Comparison of ENCODE assay signal across 16 cellular contexts in genomic region chr3:126435456-126436315, GRCh38. TPM values are rescaled to one million over a fixed set of nuclear protein-coding genes. Genes with fewer than 3 reads are reported as not detected.
"Had no signal": no experiment of that assay in that cellular context is flagged by ENCODE, and none has a peak within 500 bp of the region (broad histone marks: within the 10 kb centered on the region; RNA-seq: fewer than 3 reads in every experiment).

No MANE protein-coding gene starts in this region.

- H3K27me3 Mint-ChIP-seq: activated B cell treated with CpG ODN at 0.5 μM for 24 hours; activated naive CD8-positive, alpha-beta T cell; memory B cell had no signal

- ATAC-seq: activated T-cell treated with anti-CD3 and anti-CD28 coated beads, Interleukin-2, amount 50 U/mL, for 4 hours had no signal

- H3K9me3 Mint-ChIP-seq: activated B cell treated with CpG ODN at 0.5 μM for 24 hours; activated T-cell treated with anti-CD3 and anti-CD28 coated beads, Interleukin-2, amount 50 U/mL, for 4 hours; memory B cell; nephron had no signal

- H3K4me3 Mint-ChIP-seq: activated B cell treated with CpG ODN at 0.5 μM for 24 hours; activated naive CD8-positive, alpha-beta T cell; activated T-cell treated with anti-CD3 and anti-CD28 coated beads, Interleukin-2, amount 50 U/mL, for 4 hours; memory B cell; nephron had no signal

- H3K27ac Mint-ChIP-seq: activated B cell treated with CpG ODN at 0.5 μM for 24 hours; activated naive CD8-positive, alpha-beta T cell; memory B cell; nephron had no signal

- H3K4me1 Mint-ChIP-seq: activated B cell treated with CpG ODN at 0.5 μM for 24 hours, nephron had no signal

- DNase-seq: activated B cell treated with CpG ODN at 0.5 μM for 24 hours; activated effector memory CD4-positive, alpha-beta T cell treated with anti-CD3 and anti-CD28 coated beads, Interleukin-2, amount 50 U/mL, for 16 hours; activated T-cell treated with anti-CD3 and anti-CD28 coated beads, Interleukin-2, amount 50 U/mL, for 4 hours; amniotic stem cell; left ventricle myocardium inferior; SJCRH30; thyroid gland had no signal

RNA-seq across cellular contexts. Expression of gene CFAP100, which starts 41.0 kb away (rescaled TPM):
- total RNA-seq: activated B cell treated with CpG ODN at 0.5 μM for 24 hours; activated T-cell treated with anti-CD3 and anti-CD28 coated beads, Interleukin-2, amount 50 U/mL, for 4 hours; cardiac septum; esophagus muscularis mucosa; hepatocyte; left ventricle myocardium inferior; osteoblast; pulmonary artery endothelial cell; SJCRH30; T-helper 2 cell treated with Interferon-gamma antibody and Interleukin-4, amounts not matched to agents 100 ng/mL and 5 ng/mL, for 36 hours; thyroid gland had no signal
